In the genomic region with DNA sequence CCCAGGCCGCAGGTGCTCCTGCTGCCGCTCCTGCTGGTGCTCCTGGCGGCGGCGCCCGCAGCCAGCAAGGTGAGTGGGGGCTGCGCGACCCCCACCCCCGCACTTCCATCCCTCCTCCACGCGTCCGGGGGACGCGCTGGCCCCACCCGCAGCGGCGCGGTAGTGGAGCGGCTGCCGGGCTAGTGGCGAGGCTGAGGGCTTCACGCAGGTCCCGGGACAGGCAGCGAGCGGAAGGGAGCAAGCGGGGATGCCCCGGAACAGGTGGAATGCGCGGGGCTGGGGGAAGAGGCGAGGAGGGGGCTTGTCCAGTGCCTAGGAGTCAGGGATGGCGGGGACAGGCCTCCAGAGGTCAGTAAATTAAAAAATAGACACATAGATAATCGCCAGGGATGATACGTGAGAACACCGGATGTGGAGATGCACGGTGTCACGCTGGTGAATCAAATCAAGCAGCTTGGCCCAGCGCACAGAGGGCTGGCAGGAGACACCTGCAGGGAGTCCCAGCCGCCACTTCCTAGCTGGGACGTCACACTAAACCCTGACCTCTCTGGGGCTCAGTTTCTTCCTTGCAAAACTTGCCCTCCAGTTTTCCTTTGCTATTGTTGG, we compare ENCODE assay signal across 8 cellular contexts. TPM values are rescaled to one million over a fixed set of nuclear protein-coding genes. Genes with fewer than 3 reads are reported as not detected.
DNase-seq lines count a peak whose midpoint lies in the region; ATAC-seq and TF ChIP-seq lines count a peak whose summit lies in the region.

No MANE protein-coding gene starts in this region.

- no peak overlapping the region for H3K9ac ChIP-seq in rectal smooth muscle tissue (ENCODE audit: low read length)

- no peak overlapping the region for H3K27ac ChIP-seq in CD4-positive, alpha-beta T cell (ENCODE audit: low read depth, low read length)
- H3K27ac ChIP-seq in cardiac muscle cell = no peak overlapping the region
- no peak overlapping the region for H3K27ac ChIP-seq in rectal smooth muscle tissue (ENCODE audit: low read depth, low read length)

- H3K4me1 Mint-ChIP-seq in CD4-positive, alpha-beta T cell (ENCODE audit: low read depth) = peaks cover 4% of the 10 kb centered on the region

- peak overlapping the region; percentile 18 for H3K4me3 Mint-ChIP-seq in CD4-positive, alpha-beta T cell

- DNase-seq in CD4-positive, alpha-beta T cell = no peak
- DNase-seq in SW480 (ENCODE audit: low spot score) (peak; percentile 42), cardiac muscle cell (ENCODE audit: low read depth in 1 of 2, low spot score in 1 of 2) (no peak), activated gamma-delta T cell (lab: John Stamatoyannopoulos, UW) (no peak), NCI-H1694 (lab: John Stamatoyannopoulos, UW) (no peak)

- CTCF ChIA-PET in CD4-positive, alpha-beta T cell (lab: Charles Lee) = no interaction called here

- H3K36me3 Mint-ChIP-seq in CD4-positive, alpha-beta T cell (ENCODE audit: low read depth) = no peaks in the 10 kb centered on the region

- H3K36me3 ChIP-seq in cardiac muscle cell (no peaks in the 10 kb centered on the region), rectal smooth muscle tissue (ENCODE audit: control insufficient read depth, insufficient read depth, low read length) (no peaks in the 10 kb centered on the region)

- no peak for TF ChIP-seq CTCF in CD4-positive, alpha-beta T cell (IDR thresholded peaks at IDR 0.05)
- TF ChIP-seq CTCF in cardiac muscle cell (IDR thresholded peaks at IDR 0.05; ENCODE audit: low read depth, low read length) = no peak

- H3K4me3 ChIP-seq in cardiac muscle cell (peak overlapping the region; percentile 36), rectal smooth muscle tissue (ENCODE audit: low read length) (peak overlapping the region; percentile 51)

- peaks cover 1% of the 10 kb centered on the region for H3K9me3 ChIP-seq in CD4-positive, alpha-beta T cell (ENCODE audit: control insufficient read depth, low read length)
- H3K9me3 ChIP-seq in cardiac muscle cell (ENCODE audit: low read depth) = no peaks in the 10 kb centered on the region

- H3K27ac Mint-ChIP-seq in CD4-positive, alpha-beta T cell = no peak overlapping the region

- intact Hi-C loops in CD4-positive, alpha-beta T cell (cut with DNase I, micrococcal nuclease) = no loop called here

- POLR2A ChIA-PET in CD4-positive, alpha-beta T cell (lab: Charles Lee) = no interaction called here

- peaks cover 52% of the 10 kb centered on the region for H3K27me3 ChIP-seq in CD4-positive, alpha-beta T cell (ENCODE audit: control insufficient read depth, insufficient read depth, low read length)
- H3K27me3 ChIP-seq in cardiac muscle cell (peaks cover 83% of the 10 kb centered on the region), rectal smooth muscle tissue (ENCODE audit: control insufficient read depth, insufficient read depth, low read length) (peaks cover 3% of the 10 kb centered on the region)

- H3K9me3 Mint-ChIP-seq in CD4-positive, alpha-beta T cell = no peaks in the 10 kb centered on the region

- no peak for ATAC-seq in CD4-positive, alpha-beta T cell (ENCODE audit: poor library complexity)
- ATAC-seq in GM18868 (IDR thresholded peaks at IDR 0.05; ENCODE audit: unreplicated experiment) (peak; percentile 84), HG03039 (IDR thresholded peaks at IDR 0.05; ENCODE audit: unreplicated experiment) (peak; percentile 65)

- H3K4me1 ChIP-seq in cardiac muscle cell (ENCODE audit: low read depth) (no peaks in the 10 kb centered on the region), rectal smooth muscle tissue (ENCODE audit: control insufficient read depth, insufficient read depth, low read length) (no peaks in the 10 kb centered on the region)

- peaks cover 67% of the 10 kb centered on the region for H3K27me3 Mint-ChIP-seq in CD4-positive, alpha-beta T cell

RNA-seq across cellular contexts. Expression of a gene that starts 0.4 kb away (rescaled TPM):
- total RNA-seq in CD4-positive, alpha-beta T cell = not detected
- not detected in 2 replicates for total RNA-seq in cardiac muscle cell
- polyA plus RNA-seq in cardiac muscle cell = 0.20 and 0.29 TPM in 2 replicates

RNA-seq across cellular contexts. Expression of a gene that starts 0.8 kb away (rescaled TPM):
- not detected for total RNA-seq in CD4-positive, alpha-beta T cell
- 0.14 and 0.15 TPM in 2 replicates for total RNA-seq in cardiac muscle cell
- polyA plus RNA-seq in cardiac muscle cell = 0.07 and 0.16 TPM in 2 replicates
